ENCODE assay signal across 28 cellular contexts in the genomic region with DNA sequence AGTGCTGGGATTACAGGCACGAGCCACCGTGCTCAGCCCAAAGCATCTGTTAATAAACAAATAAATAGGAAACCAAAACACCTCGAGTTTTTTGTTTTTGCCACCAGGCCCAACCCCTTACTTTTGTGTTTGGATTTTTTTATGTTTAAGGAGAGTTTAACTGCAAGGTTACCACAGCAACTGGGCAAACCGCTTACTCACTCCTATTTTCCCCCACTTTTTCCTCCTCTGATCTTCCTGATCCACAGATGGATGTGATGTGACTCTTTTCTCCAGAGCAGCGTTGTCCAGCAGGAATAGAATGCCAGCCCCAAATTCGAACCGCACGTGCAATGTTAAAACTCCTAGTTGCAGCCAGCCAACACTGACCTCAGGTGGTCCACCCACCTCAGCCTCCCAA. TPM values are rescaled to one million over a fixed set of nuclear protein-coding genes. Genes with fewer than 3 reads are reported as not detected.
DNase-seq lines count a peak whose midpoint lies in the region; ATAC-seq and TF ChIP-seq lines count a peak whose summit lies in the region.
"Had no signal": no experiment of that assay in that cellular context is flagged by ENCODE, and none has a peak within 500 bp of the region (broad histone marks: within the 10 kb centered on the region; RNA-seq: fewer than 3 reads in every experiment).

No MANE protein-coding gene starts in this region.

- H4K20me1 ChIP-seq in BLaER1 (no peaks in the 10 kb centered on the region), neural progenitor cell (ENCODE audit: low read depth) (no peaks in the 10 kb centered on the region)

- peaks cover 40% of the 10 kb centered on the region for H3K4me1 Mint-ChIP-seq in neural progenitor cell

- peaks cover 55% of the 10 kb centered on the region for H3K4me1 ChIP-seq in BLaER1
- H3K4me1 ChIP-seq in neural progenitor cell = peaks cover 16% of the 10 kb centered on the region
- H3K4me1 ChIP-seq: SJCRH30 had no signal

- H3K4me3 Mint-ChIP-seq in neural progenitor cell = no peak overlapping the region
- H3K4me3 Mint-ChIP-seq: CD4-positive, alpha-beta memory T cell; IgD-negative memory B cell had no signal

- no peaks in the 10 kb centered on the region for H3K79me2 ChIP-seq in neural progenitor cell (ENCODE audit: low read depth)

- ATAC-seq in HG03045 (IDR thresholded peaks at IDR 0.05; ENCODE audit: unreplicated experiment) (no peak), GM21390 (IDR thresholded peaks at IDR 0.05; ENCODE audit: unreplicated experiment) (no peak)
- ATAC-seq: Right ventricle myocardium inferior, SK-N-SH treated with all-trans-retinoic acid at 6 μM for 48 hours had no signal

- H2AFZ ChIP-seq in neural progenitor cell (replicated peaks) = no peak overlapping the region
- H2AFZ ChIP-seq: GM23248, PC-9 had no signal

- DNase-seq in M059J (ENCODE audit: low read depth) (peak; percentile 41), fibroblast of mammary gland (ENCODE audit: low read depth) (peak; percentile 31), neural progenitor cell (ENCODE audit: low spot score) (no peak), GM20000 (ENCODE audit: low spot score) (no peak)
- DNase-seq: C1 segment of cervical spinal cord; CD4-positive, alpha-beta memory T cell; COR-L47; DMS 273 treated with DMSO at 0.1 percent for 48 hours; DND-41; GM23248; H7; NCI-H1092; NCI-H1417 treated with DMSO at 0.1 percent for 48 hours; NCI-H1694 treated with DMSO at 0.1 percent for 48 hours; NCI-H2081; NCI-H2227 treated with DMSO at 0.1 percent for 48 hours; NCI-H526 treated with DMSO at 0.1 percent for 48 hours; PC-9; SJCRH30 had no signal

- H3K4me2 ChIP-seq in BLaER1 = peak overlapping the region; percentile 55
- H3K4me2 ChIP-seq in neural progenitor cell = no peak overlapping the region
- H3K4me2 ChIP-seq: PC-9 had no signal

- peaks cover 4% of the 10 kb centered on the region for H3K9me3 Mint-ChIP-seq in neural progenitor cell
- H3K9me3 Mint-ChIP-seq: CD4-positive, alpha-beta memory T cell; IgD-negative memory B cell had no signal

- H3K4me3 ChIP-seq in BLaER1 (no peak overlapping the region), fibroblast of mammary gland (ENCODE audit: control insufficient read depth, low read depth, low read length) (no peak overlapping the region), neural progenitor cell (no peak overlapping the region)
- H3K4me3 ChIP-seq: GM23248, PC-9, SJCRH30 had no signal

- H3K27me3 ChIP-seq in BLaER1 (peaks cover 36% of the 10 kb centered on the region), neural progenitor cell (peaks cover 26% of the 10 kb centered on the region)

- H3K9me3 ChIP-seq in BLaER1 = no peaks in the 10 kb centered on the region
- H3K9me3 ChIP-seq in neural progenitor cell (ENCODE audit: low read depth) = no peaks in the 10 kb centered on the region
- H3K9me3 ChIP-seq: SJCRH30 had no signal

- H3K9ac ChIP-seq in BLaER1 (no peak overlapping the region), neural progenitor cell (no peak overlapping the region)
- H3K9ac ChIP-seq: GM23248 had no signal

- peak overlapping the region; percentile 81 for H3K27ac Mint-ChIP-seq in neural progenitor cell
- H3K27ac Mint-ChIP-seq: CD4-positive, alpha-beta memory T cell had no signal

- H3K27ac ChIP-seq in BLaER1 = no peak overlapping the region
- no peak overlapping the region for H3K27ac ChIP-seq in neural progenitor cell
- H3K27ac ChIP-seq: GM23248, PC-9, SJCRH30 had no signal

- peaks cover 4% of the 10 kb centered on the region for H3F3A ChIP-seq in neural progenitor cell (ENCODE audit: low read depth)

- H3K36me3 ChIP-seq in BLaER1 = no peaks in the 10 kb centered on the region
- no peaks in the 10 kb centered on the region for H3K36me3 ChIP-seq in neural progenitor cell
- H3K36me3 ChIP-seq: SJCRH30 had no signal

- H3K36me3 Mint-ChIP-seq in neural progenitor cell = peaks cover 5% of the 10 kb centered on the region
- H3K36me3 Mint-ChIP-seq: CD4-positive, alpha-beta memory T cell had no signal

- peaks cover 9% of the 10 kb centered on the region for H3K27me3 Mint-ChIP-seq in neural progenitor cell (ENCODE audit: insufficient read depth, low read depth)

- TF ChIP-seq CTCF in fibroblast of mammary gland (conservative IDR thresholded peaks at IDR 0.05; ENCODE audit: control insufficient read depth, insufficient read depth, low read depth, low read length) (no peak), neural progenitor cell (IDR thresholded peaks at IDR 0.05) (no peak), GM20000 (IDR thresholded peaks at IDR 0.05; ENCODE audit: extremely low read depth, missing control alignments) (no peak)

RNA-seq across cellular contexts. Expression of gene PNMA8B, which starts 2.1 kb away (rescaled TPM):
- total RNA-seq in M059J (2014; rRNA removed; shearing (Covaris generic)) = 0.07 TPM in 1 of 2 replicates, not detected in the other
- total RNA-seq in neural progenitor cell (ENCODE audit: low replicate concordance) = 0.09 and 3.9 TPM in 2 replicates
- total RNA-seq: A172, NCI-H460, PC-9, RPMI7951 had no signal

RNA-seq across cellular contexts. Expression of gene PNMA8A, which starts 26.4 kb away (rescaled TPM):
- total RNA-seq in M059J (2014; rRNA removed; shearing (Covaris generic)) = 3.1 and 5.0 TPM in 2 replicates
- total RNA-seq in neural progenitor cell (ENCODE audit: low replicate concordance) = 42.5 and 43.9 TPM in 2 replicates
- total RNA-seq: A172, NCI-H460, PC-9, RPMI7951 had no signal

Comparison
In these comparisons a context has a peak if more than half of its experiments do, and no peak if none do; other contexts are left out.
1. DNase-seq: peak in M059J (single experiment) and fibroblast of mammary gland (single experiment); none in neural progenitor cell (single experiment) and GM20000 (single experiment).